ENCODE assay signal across 15 cellular contexts in the genomic region with DNA sequence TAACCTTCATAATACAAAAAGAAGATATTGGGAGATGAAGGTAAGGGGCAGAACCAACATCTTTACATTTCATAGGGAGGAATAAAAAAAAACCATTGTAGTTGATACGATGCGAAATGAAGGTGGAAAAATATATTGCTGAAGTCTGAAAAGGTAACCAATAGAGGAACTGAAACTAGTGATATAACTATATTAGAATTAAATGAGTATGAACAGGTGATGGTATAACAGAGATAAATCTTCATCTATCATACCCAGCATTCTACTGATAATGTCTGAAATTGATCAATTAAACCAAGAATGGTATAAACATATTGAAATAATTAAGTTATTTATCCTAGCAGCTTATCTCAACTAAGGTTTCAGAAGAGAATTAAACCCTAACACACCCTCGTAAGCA.
"Had no signal": no experiment of that assay in that cellular context is flagged by ENCODE, and none has a peak within 500 bp of the region (broad histone marks: within the 10 kb centered on the region; RNA-seq: fewer than 3 reads in every experiment).

No MANE protein-coding gene starts in this region.

- ATAC-seq: heart left ventricle, natural killer cell had no signal

- H3K27me3 ChIP-seq: dorsolateral prefrontal cortex, heart left ventricle, right atrium auricular region, transverse colon had no signal

- H3K27ac ChIP-seq: heart left ventricle, right atrium auricular region, skin epidermis, transverse colon had no signal

- H3K4me1 ChIP-seq: heart left ventricle, right atrium auricular region, transverse colon had no signal

- H3K36me3 ChIP-seq: heart left ventricle, right atrium auricular region, transverse colon had no signal

- H3K9me3 ChIP-seq: heart left ventricle, right atrium auricular region, transverse colon had no signal

- H3K4me3 ChIP-seq: dorsolateral prefrontal cortex, heart left ventricle, right atrium auricular region, skin epidermis, transverse colon had no signal

- DNase-seq: activated CD4-positive, CD25-positive, alpha-beta regulatory T cell treated with anti-CD3 and anti-CD28 coated beads, Interleukin-2, amount 50 U/mL, for 72 hours; activated naive CD4-positive, alpha-beta T cell; dorsolateral prefrontal cortex; endodermal cell; heart left ventricle; immature natural killer cell; mesendoderm; natural killer cell; stimulated activated CD4-positive, alpha-beta T cell treated with anti-CD3 and anti-CD28 coated beads, Interleukin-15, amount 100 ng/mL, for 24 hours; stimulated activated CD4-positive, alpha-beta T cell treated with anti-CD3 and anti-CD28 coated beads, Interleukin-4, amount 100 ng/mL, for 1 hour; stimulated activated naive CD4-positive, alpha-beta T cell treated with Interleukin-2 at 50 U/mL for 16 hours; substantia nigra; transverse colon had no signal
